ENCODE assay signal across 11 cellular contexts in genomic region chr1:149995927-149996326, GRCh38. TPM values are rescaled to one million over a fixed set of nuclear protein-coding genes. Genes with fewer than 3 reads are reported as not detected.
DNase-seq lines count a peak whose midpoint lies in the region; ATAC-seq and TF ChIP-seq lines count a peak whose summit lies in the region.
"Had no signal": no experiment of that assay in that cellular context is flagged by ENCODE, and none has a peak within 500 bp of the region (broad histone marks: within the 10 kb centered on the region; RNA-seq: fewer than 3 reads in every experiment).

No MANE protein-coding gene starts in this region.

- H3K27me3 ChIP-seq in kidney epithelial cell (ENCODE audit: control insufficient read depth, insufficient read depth, low read length): no peaks in the 10 kb centered on the region
- H3K27me3 ChIP-seq in vagina: no peaks in the 10 kb centered on the region

- peak overlapping the region; percentile 53 for H3K4me3 Mint-ChIP-seq in natural killer cell treated with Interleukin-12 subunit alpha and Interleukin-12 subunit beta and Interleukin-15 and Interleukin-18, amount 100 ng/mL, for 72 hours
- H3K4me3 Mint-ChIP-seq in natural killer cell: no peak overlapping the region
- peak overlapping the region; percentile 62 for H3K4me3 Mint-ChIP-seq in activated naive CD8-positive, alpha-beta T cell treated with anti-CD3 and anti-CD28 coated beads for 36 hours

- DNase-seq in natural killer cell treated with Interleukin-12 subunit alpha and Interleukin-12 subunit beta and Interleukin-15 and Interleukin-18, amount 100 ng/mL, for 72 hours (ENCODE audit: low spot score): no peak
- DNase-seq in natural killer cell (no peak), kidney epithelial cell (ENCODE audit: low read depth) (peak; percentile 69), vagina (ENCODE audit: extremely low spot score in 2 of 2) (no peak), NCI-H748 (lab: John Stamatoyannopoulos, UW; ENCODE audit: unreplicated experiment) (no peak), NCI-H345 (lab: John Stamatoyannopoulos, UW) (no peak)
- no peak for DNase-seq in activated naive CD8-positive, alpha-beta T cell treated with anti-CD3 and anti-CD28 coated beads for 36 hours
- DNase-seq in activated effector memory CD4-positive, alpha-beta T cell treated with anti-CD3 and anti-CD28 coated beads, Interleukin-2, amount 50 U/mL, for 16 hours: no peak
- DNase-seq: effector CD8-positive, alpha-beta T cell; right cardiac atrium had no signal

- no peaks in the 10 kb centered on the region for H3K9me3 Mint-ChIP-seq in natural killer cell treated with Interleukin-12 subunit alpha and Interleukin-12 subunit beta and Interleukin-15 and Interleukin-18, amount 100 ng/mL, for 72 hours
- H3K9me3 Mint-ChIP-seq in natural killer cell: no peaks in the 10 kb centered on the region
- H3K9me3 Mint-ChIP-seq in activated naive CD8-positive, alpha-beta T cell treated with anti-CD3 and anti-CD28 coated beads for 36 hours: no peaks in the 10 kb centered on the region

- peak overlapping the region in 1 of 2 donors; percentile 56 for H3K27ac Mint-ChIP-seq in natural killer cell treated with Interleukin-12 subunit alpha and Interleukin-12 subunit beta and Interleukin-15 and Interleukin-18, amount 100 ng/mL, for 72 hours
- H3K27ac Mint-ChIP-seq in natural killer cell: no peak overlapping the region
- peak overlapping the region; percentile 87 for H3K27ac Mint-ChIP-seq in activated naive CD8-positive, alpha-beta T cell treated with anti-CD3 and anti-CD28 coated beads for 36 hours

- TF ChIP-seq CTCF in natural killer cell (IDR thresholded peaks at IDR 0.05) (no peak), kidney epithelial cell (IDR thresholded peaks at IDR 0.05; ENCODE audit: insufficient read depth, low read length, poor library complexity, severe bottlenecking) (no peak), vagina (IDR thresholded peaks at IDR 0.05) (no peak)

- intact Hi-C loops in natural killer cell (cut with micrococcal nuclease): no loop called here
- intact Hi-C loops in vagina (cut with DNase I): no loop called here

- peaks cover 65% of the 10 kb centered on the region for H3K4me1 ChIP-seq in vagina

- peaks cover 18% of the 10 kb centered on the region for H3K36me3 Mint-ChIP-seq in natural killer cell treated with Interleukin-12 subunit alpha and Interleukin-12 subunit beta and Interleukin-15 and Interleukin-18, amount 100 ng/mL, for 72 hours
- H3K36me3 Mint-ChIP-seq in natural killer cell: no peaks in the 10 kb centered on the region
- peaks cover 37% of the 10 kb centered on the region for H3K36me3 Mint-ChIP-seq in activated naive CD8-positive, alpha-beta T cell treated with anti-CD3 and anti-CD28 coated beads for 36 hours

- peaks cover 20 to 34% of the 10 kb centered on the region in 2 donors for H3K4me1 Mint-ChIP-seq in natural killer cell treated with Interleukin-12 subunit alpha and Interleukin-12 subunit beta and Interleukin-15 and Interleukin-18, amount 100 ng/mL, for 72 hours (ENCODE audit: low read depth in 2 of 2)
- peaks cover 24 to 30% of the 10 kb centered on the region in 2 donors for H3K4me1 Mint-ChIP-seq in natural killer cell
- peaks cover 53% of the 10 kb centered on the region for H3K4me1 Mint-ChIP-seq in activated naive CD8-positive, alpha-beta T cell treated with anti-CD3 and anti-CD28 coated beads for 36 hours

- H3K27ac ChIP-seq in vagina: peak overlapping the region; percentile 34
- H3K27ac ChIP-seq: BLaER1 treated with 17β-estradiol and CSF1 and Interleukin-3, amounts not matched to agents 10 nM and 100 nM had no signal

- no peak overlapping the region for H3K4me3 ChIP-seq in kidney epithelial cell (ENCODE audit: low read depth, low read length)
- no peak overlapping the region for H3K4me3 ChIP-seq in vagina
- H3K4me3 ChIP-seq: BLaER1 treated with 17β-estradiol and CSF1 and Interleukin-3, amounts not matched to agents 10 nM and 100 nM had no signal

- ATAC-seq in natural killer cell treated with Interleukin-12 subunit alpha and Interleukin-12 subunit beta and Interleukin-15 and Interleukin-18, amount 100 ng/mL, for 72 hours: no peak
- no peak for ATAC-seq in natural killer cell
- ATAC-seq: right cardiac atrium had no signal

- no peak for TF ChIP-seq POLR2A in vagina (IDR thresholded peaks at IDR 0.05)

- no peaks in the 10 kb centered on the region for H3K27me3 Mint-ChIP-seq in natural killer cell treated with Interleukin-12 subunit alpha and Interleukin-12 subunit beta and Interleukin-15 and Interleukin-18, amount 100 ng/mL, for 72 hours
- H3K27me3 Mint-ChIP-seq in natural killer cell (ENCODE audit: low read depth in 2 of 2): no peaks in the 10 kb centered on the region
- H3K27me3 Mint-ChIP-seq in activated naive CD8-positive, alpha-beta T cell treated with anti-CD3 and anti-CD28 coated beads for 36 hours: no peaks in the 10 kb centered on the region

- H3K36me3 ChIP-seq in kidney epithelial cell (ENCODE audit: control insufficient read depth, insufficient read depth, low read length): no peaks in the 10 kb centered on the region
- no peaks in the 10 kb centered on the region for H3K36me3 ChIP-seq in vagina
- H3K36me3 ChIP-seq: BLaER1 treated with 17β-estradiol and CSF1 and Interleukin-3, amounts not matched to agents 10 nM and 100 nM had no signal

- no peaks in the 10 kb centered on the region for H3K9me3 ChIP-seq in vagina
- H3K9me3 ChIP-seq: BLaER1 treated with 17β-estradiol and CSF1 and Interleukin-3, amounts not matched to agents 10 nM and 100 nM had no signal

RNA-seq across cellular contexts. Expression of gene OTUD7B, which starts 14.6 kb away (rescaled TPM):
- total RNA-seq in natural killer cell treated with Interleukin-12 subunit alpha and Interleukin-12 subunit beta and Interleukin-15 and Interleukin-18, amount 100 ng/mL, for 72 hours: 10 to 100 TPM; 18.9 to 26.4 TPM
- total RNA-seq in natural killer cell: 10 to 100 TPM; 10.6 to 19.6 (median 12.3) TPM
- 10 to 100 TPM; 21.9 to 23.2 TPM for total RNA-seq in activated naive CD8-positive, alpha-beta T cell treated with anti-CD3 and anti-CD28 coated beads for 36 hours
- 10.1 and 14.7 TPM in 2 replicates for total RNA-seq in kidney epithelial cell
- total RNA-seq in vagina: 14.5 TPM

RNA-seq across cellular contexts. Expression of gene MTMR11, which starts 59.2 kb away (rescaled TPM):
- total RNA-seq in natural killer cell treated with Interleukin-12 subunit alpha and Interleukin-12 subunit beta and Interleukin-15 and Interleukin-18, amount 100 ng/mL, for 72 hours: 1 to 10 TPM; 2.6 to 5.6 TPM
- total RNA-seq in natural killer cell (1 to 10 TPM; 1.8 to 3.0 (median 2.9) TPM), kidney epithelial cell (14.1 and 27.9 TPM in 2 replicates), vagina (16.9 TPM)
- 1 to 10 TPM in 1 of 2 experiments, under 1 TPM in 1; 0.94 to 1.8 TPM for total RNA-seq in activated naive CD8-positive, alpha-beta T cell treated with anti-CD3 and anti-CD28 coated beads for 36 hours
